Comparison of ENCODE assay signal across 8 cellular contexts in the genomic region with DNA sequence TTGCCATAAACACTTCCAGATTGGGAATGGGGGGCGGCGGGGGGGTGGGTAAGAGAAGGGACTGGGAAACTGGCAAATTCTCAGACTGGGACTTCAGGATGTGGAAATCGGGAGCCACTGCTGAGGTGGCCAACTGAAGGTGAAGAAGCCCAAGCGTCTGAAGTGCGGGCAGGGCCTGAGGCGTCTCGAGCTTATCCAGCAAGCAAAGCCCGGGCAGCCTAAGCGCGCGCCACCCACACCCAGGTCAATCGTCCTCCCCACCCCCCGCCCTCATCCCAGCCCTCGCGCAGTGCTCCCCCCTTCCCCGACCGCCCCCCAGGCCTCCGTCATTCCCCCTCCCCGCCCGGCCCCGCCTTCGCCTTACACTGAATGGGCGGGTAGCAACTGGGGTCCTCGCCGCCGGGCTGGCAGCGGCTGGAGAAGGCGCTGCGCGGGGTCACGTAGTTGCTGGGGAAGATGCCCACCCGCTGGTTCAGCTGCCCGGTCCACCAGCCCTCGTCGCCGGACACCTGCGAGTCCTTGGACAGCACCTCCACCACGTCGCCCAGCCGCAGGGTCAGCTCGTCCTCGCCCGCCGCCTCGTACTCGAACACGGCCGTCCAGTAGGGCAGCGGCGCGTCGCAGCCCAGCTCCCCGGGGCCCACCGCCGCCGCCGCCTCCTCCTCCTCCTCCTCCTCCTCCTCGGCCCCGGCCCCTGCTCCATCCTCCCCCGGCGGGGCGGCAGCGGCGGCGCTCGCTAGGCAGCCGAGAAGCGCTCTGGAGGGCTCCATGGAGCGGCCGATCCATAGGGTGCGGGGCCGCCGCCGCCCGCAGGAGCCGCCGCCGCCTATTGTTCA. TPM values are rescaled to one million over a fixed set of nuclear protein-coding genes. Genes with fewer than 3 reads are reported as not detected.
DNase-seq lines count a peak whose midpoint lies in the region; ATAC-seq, FAIRE-seq and TF ChIP-seq lines count a peak whose summit lies in the region.

No MANE protein-coding gene starts in this region.

- no peak for TF ChIP-seq CTCF in retinal pigment epithelial cell (conservative IDR thresholded peaks at IDR 0.05; ENCODE audit: low read depth, low read length)

- DNase-seq in NCI-H748 (lab: John Stamatoyannopoulos, UW; ENCODE audit: unreplicated experiment), result peak; percentile 74
- peak; percentile 14 for DNase-seq in activated effector memory CD4-positive, alpha-beta T cell treated with Interleukin-2 at 50 U/mL for 16 hours
- peak; percentile 51 for DNase-seq in Right ventricle myocardium superior
- no peak for DNase-seq in retinal pigment epithelial cell (ENCODE audit: low read depth)
- no peak for DNase-seq in frontal cortex (ENCODE audit: low spot score in 2 of 2)

- FAIRE-seq in frontal cortex (lab: Jason Lieb, UNC), result no peak

- peak overlapping the region; percentile 76 for H3K4me3 ChIP-seq in retinal pigment epithelial cell (ENCODE audit: low read length)

- ATAC-seq in GM18909 (IDR thresholded peaks at IDR 0.05; ENCODE audit: poor library complexity, unreplicated experiment), result peak; percentile 30
- ATAC-seq in HG02870 (IDR thresholded peaks at IDR 0.05; ENCODE audit: unreplicated experiment), result peak; percentile 23
- ATAC-seq in Right ventricle myocardium superior (ENCODE audit: poor library complexity), result peak; percentile 28
- no peak for ATAC-seq in GM18858 (IDR thresholded peaks at IDR 0.05; ENCODE audit: unreplicated experiment)

- intact Hi-C loops in Right ventricle myocardium superior (cut with DNase I), result no loop called here

RNA-seq across cellular contexts. Expression of gene MAP3K9, which starts 0.7 kb away (rescaled TPM):
- total RNA-seq in Right ventricle myocardium superior (1.4 TPM), frontal cortex (11.4 TPM)

Comparison
In these comparisons a context has a peak if more than half of its experiments do, and no peak if none do; other contexts are left out.
1. DNase-seq: peak in NCI-H748 (single experiment), activated effector memory CD4-positive, alpha-beta T cell treated with Interleukin-2 at 50 U/mL for 16 hours (single experiment) and Right ventricle myocardium superior (single experiment); none in retinal pigment epithelial cell (single experiment) and frontal cortex (0 of 2).